ENCODE assay signal across 25 cellular contexts in genomic region chr2:222310747-222311320, GRCh38. TPM values are rescaled to one million over a fixed set of nuclear protein-coding genes. Genes with fewer than 3 reads are reported as not detected.
"Had no signal": no experiment of that assay in that cellular context is flagged by ENCODE, and none has a peak within 500 bp of the region (broad histone marks: within the 10 kb centered on the region; RNA-seq: fewer than 3 reads in every experiment).

No MANE protein-coding gene starts in this region.

- ATAC-seq: activated CD8-positive, alpha-beta T cell treated with anti-CD3 and anti-CD28 coated beads, Interleukin-2, amount 10 ng/mL, durations not matched to agents 7 days and 5 days; activated T-helper 17 cell treated with anti-CD3 and anti-CD28 coated beads, Interleukin-2, amount 50 U/mL, for 72 hours; body of pancreas; gastroesophageal sphincter; left cardiac atrium; natural killer cell treated with Interleukin-12 subunit alpha and Interleukin-12 subunit beta and Interleukin-15 and Interleukin-18, amount 100 ng/mL, for 72 hours had no signal

- H3K4me1 Mint-ChIP-seq: activated T-helper 17 cell treated with anti-CD3 and anti-CD28 coated beads, Interleukin-2, amount 50 U/mL, for 72 hours had no signal

- H3K9me3 Mint-ChIP-seq: activated T-helper 17 cell treated with anti-CD3 and anti-CD28 coated beads, Interleukin-2, amount 50 U/mL, for 72 hours; memory B cell; WTC11 had no signal

- H3K9me3 ChIP-seq: body of pancreas, gastroesophageal sphincter, testis, vagina had no signal

- H3K4me3 Mint-ChIP-seq: activated CD8-positive, alpha-beta T cell treated with anti-CD3 and anti-CD28 coated beads, Interleukin-2, amount 10 ng/mL, durations not matched to agents 7 days and 5 days; activated naive CD8-positive, alpha-beta T cell treated with anti-CD3 and anti-CD28 coated beads, Interleukin-2, amount 10 ng/mL, durations not matched to agents 7 days and 5 days; activated T-helper 17 cell treated with anti-CD3 and anti-CD28 coated beads, Interleukin-2, amount 50 U/mL, for 72 hours; memory B cell; natural killer cell treated with Interleukin-12 subunit alpha and Interleukin-12 subunit beta and Interleukin-15 and Interleukin-18, amount 100 ng/mL, for 72 hours had no signal

- DNase-seq: activated CD8-positive, alpha-beta T cell treated with anti-CD3 and anti-CD28 coated beads, Interleukin-2, amount 10 ng/mL, durations not matched to agents 7 days and 5 days; activated naive CD4-positive, alpha-beta T cell; activated naive CD8-positive, alpha-beta T cell treated with anti-CD3 and anti-CD28 coated beads, Interleukin-2, amount 10 ng/mL, durations not matched to agents 7 days and 5 days; amygdala; cortex of kidney; head of caudate nucleus; hypothalamus; left cardiac atrium; occipital lobe; stimulated activated CD4-positive, alpha-beta T cell treated with anti-CD3 and anti-CD28 coated beads, Interleukin-2, amount 100 ng/mL, for 48 hours; stimulated activated CD8-positive, alpha-beta memory T cell treated with anti-CD3 and anti-CD28 coated beads, Interleukin-4, amount 100 ng/mL, for 48 hours; stimulated activated naive CD4-positive, alpha-beta T cell; T1000; testis; trophoblast cell had no signal

- H3K27ac ChIP-seq: body of pancreas, cardiac muscle cell, epithelial cell of prostate, gastroesophageal sphincter, testis, vagina had no signal

- H3K36me3 Mint-ChIP-seq: activated naive CD8-positive, alpha-beta T cell treated with anti-CD3 and anti-CD28 coated beads, Interleukin-2, amount 10 ng/mL, durations not matched to agents 7 days and 5 days; memory B cell; natural killer cell treated with Interleukin-12 subunit alpha and Interleukin-12 subunit beta and Interleukin-15 and Interleukin-18, amount 100 ng/mL, for 72 hours; WTC11 had no signal

- H3K36me3 ChIP-seq: cardiac muscle cell, gastroesophageal sphincter, vagina had no signal

- H3K4me3 ChIP-seq: body of pancreas, gastroesophageal sphincter, testis, vagina had no signal

- H3K27ac Mint-ChIP-seq: activated CD8-positive, alpha-beta T cell treated with anti-CD3 and anti-CD28 coated beads, Interleukin-2, amount 10 ng/mL, durations not matched to agents 7 days and 5 days; activated naive CD8-positive, alpha-beta T cell treated with anti-CD3 and anti-CD28 coated beads, Interleukin-2, amount 10 ng/mL, durations not matched to agents 7 days and 5 days; activated T-helper 17 cell treated with anti-CD3 and anti-CD28 coated beads, Interleukin-2, amount 50 U/mL, for 72 hours; memory B cell; natural killer cell treated with Interleukin-12 subunit alpha and Interleukin-12 subunit beta and Interleukin-15 and Interleukin-18, amount 100 ng/mL, for 72 hours; WTC11 had no signal

RNA-seq across cellular contexts. Expression of gene PAX3, which starts 12.0 kb away (rescaled TPM):
- total RNA-seq: activated CD8-positive, alpha-beta T cell treated with anti-CD3 and anti-CD28 coated beads, Interleukin-2, amount 10 ng/mL, durations not matched to agents 7 days and 5 days; activated naive CD8-positive, alpha-beta T cell treated with anti-CD3 and anti-CD28 coated beads, Interleukin-2, amount 10 ng/mL, durations not matched to agents 7 days and 5 days; activated T-helper 17 cell treated with anti-CD3 and anti-CD28 coated beads, Interleukin-2, amount 50 U/mL, for 72 hours; body of pancreas; liver; natural killer cell treated with Interleukin-12 subunit alpha and Interleukin-12 subunit beta and Interleukin-15 and Interleukin-18, amount 100 ng/mL, for 72 hours; vagina; WTC11 had no signal
- polyA plus RNA-seq: liver had no signal
